32 cellular contexts compared by ENCODE assay signal in the genomic region with DNA sequence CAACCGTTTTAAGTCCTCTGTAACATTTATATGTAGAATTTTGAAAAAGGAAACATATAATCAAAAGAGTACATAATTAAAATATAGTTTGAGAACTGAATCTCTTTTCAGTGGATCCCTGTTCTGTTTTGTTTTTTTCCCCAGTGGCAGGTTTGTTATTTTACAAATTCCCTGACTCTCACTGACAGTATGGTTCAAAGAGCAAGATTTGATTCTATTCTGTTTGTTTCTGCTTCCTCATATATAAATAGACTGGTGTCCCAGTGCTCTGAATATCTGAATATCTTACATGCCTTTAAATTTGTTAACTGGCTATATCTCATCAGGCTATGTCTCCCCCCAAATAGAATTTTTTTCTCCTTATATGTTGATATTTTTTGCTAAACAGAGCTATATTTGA. TPM values are rescaled to one million over a fixed set of nuclear protein-coding genes. Genes with fewer than 3 reads are reported as not detected.
"Had no signal": no experiment of that assay in that cellular context is flagged by ENCODE, and none has a peak within 500 bp of the region (broad histone marks: within the 10 kb centered on the region; RNA-seq: fewer than 3 reads in every experiment).

No MANE protein-coding gene starts in this region.

- H3K9me3 ChIP-seq: ascending aorta, breast epithelium, colonic mucosa, esophagus squamous epithelium, gastroesophageal sphincter had no signal

- DNase-seq: activated CD4-positive, alpha-beta memory T cell treated with anti-CD3 and anti-CD28 coated beads, Interleukin-2, amount 10 ng/mL, durations not matched to agents 7 days and 5 days; activated CD4-positive, alpha-beta T cell treated with anti-CD3 and anti-CD28 coated beads for 36 hours; activated CD4-positive, alpha-beta T cell treated with anti-CD3 and anti-CD28 coated beads, Interleukin-2, amount 10 ng/mL, durations not matched to agents 7 days and 5 days; activated CD4-positive, alpha-beta T cell treated with anti-CD3 and anti-CD28 coated beads, Interleukin-2, amount 50 U/mL, for 4 hours; activated CD4-positive, CD25-positive, alpha-beta regulatory T cell; activated CD4-positive, CD25-positive, alpha-beta regulatory T cell treated with anti-CD3 and anti-CD28 coated beads, Interleukin-2, amount 50 U/mL, for 72 hours; activated CD8-positive, alpha-beta memory T cell treated with anti-CD3 and anti-CD28 coated beads, Interleukin-2, amount 50 U/mL, for 48 hours; activated gamma-delta T cell; activated naive CD4-positive, alpha-beta T cell; activated naive CD4-positive, alpha-beta T cell treated with anti-CD3 and anti-CD28 coated beads, Interleukin-2, amount 10 ng/mL, durations not matched to agents 7 days and 5 days; activated naive CD8-positive, alpha-beta T cell treated with anti-CD3 and anti-CD28 coated beads, Interleukin-2, amount 10 ng/mL, durations not matched to agents 7 days and 5 days; activated T-cell treated with anti-CD3 and anti-CD28 coated beads for 4 hours; activated T-cell treated with anti-CD3 and anti-CD28 coated beads, Interleukin-2, amount 50 U/mL, for 24 hours; activated T-cell treated with anti-CD3 and anti-CD28 coated beads, Interleukin-2, amount 50 U/mL, for 72 hours; central memory CD4-positive, alpha-beta T cell; cerebellar nuclear complex; colonic mucosa; effector CD8-positive, alpha-beta T cell; esophagus squamous epithelium; foreskin melanocyte had no signal

- H3K27me3 Mint-ChIP-seq: activated CD4-positive, alpha-beta memory T cell treated with anti-CD3 and anti-CD28 coated beads, Interleukin-2, amount 10 ng/mL, durations not matched to agents 7 days and 5 days; activated CD4-positive, alpha-beta T cell treated with anti-CD3 and anti-CD28 coated beads for 36 hours; activated CD4-positive, alpha-beta T cell treated with anti-CD3 and anti-CD28 coated beads, Interleukin-2, amount 10 ng/mL, durations not matched to agents 7 days and 5 days; activated T-cell treated with anti-CD3 and anti-CD28 coated beads, Interleukin-2, amount 50 U/mL, for 24 hours had no signal

- H3K4me1 Mint-ChIP-seq: activated CD4-positive, alpha-beta memory T cell treated with anti-CD3 and anti-CD28 coated beads, Interleukin-2, amount 10 ng/mL, durations not matched to agents 7 days and 5 days; activated CD4-positive, alpha-beta T cell treated with anti-CD3 and anti-CD28 coated beads for 36 hours; activated CD4-positive, alpha-beta T cell treated with anti-CD3 and anti-CD28 coated beads, Interleukin-2, amount 10 ng/mL, durations not matched to agents 7 days and 5 days; brain had no signal

- ATAC-seq: activated CD4-positive, alpha-beta T cell treated with anti-CD3 and anti-CD28 coated beads for 36 hours; activated naive CD4-positive, alpha-beta T cell treated with anti-CD3 and anti-CD28 coated beads, Interleukin-2, amount 50 U/mL, for 72 hours; activated T-cell treated with anti-CD3 and anti-CD28 coated beads, Interleukin-2, amount 50 U/mL, for 72 hours; gastroesophageal sphincter had no signal

- H3K9me3 Mint-ChIP-seq: activated CD4-positive, alpha-beta memory T cell treated with anti-CD3 and anti-CD28 coated beads, Interleukin-2, amount 10 ng/mL, durations not matched to agents 7 days and 5 days; activated CD4-positive, alpha-beta T cell treated with anti-CD3 and anti-CD28 coated beads, Interleukin-2, amount 10 ng/mL, durations not matched to agents 7 days and 5 days; activated naive CD4-positive, alpha-beta T cell treated with anti-CD3 and anti-CD28 coated beads, Interleukin-2, amount 10 ng/mL, durations not matched to agents 7 days and 5 days; activated naive CD4-positive, alpha-beta T cell treated with anti-CD3 and anti-CD28 coated beads, Interleukin-2, amount 50 U/mL, for 72 hours; activated naive CD8-positive, alpha-beta T cell treated with anti-CD3 and anti-CD28 coated beads, Interleukin-2, amount 10 ng/mL, durations not matched to agents 7 days and 5 days; activated T-cell treated with anti-CD3 and anti-CD28 coated beads, Interleukin-2, amount 50 U/mL, for 24 hours; activated T-cell treated with anti-CD3 and anti-CD28 coated beads, Interleukin-2, amount 50 U/mL, for 72 hours; brain had no signal

- H3K27ac ChIP-seq: ascending aorta, breast epithelium, cardiac muscle cell, colonic mucosa, epithelial cell of prostate, esophagus squamous epithelium, gastroesophageal sphincter had no signal

- H3K4me1 ChIP-seq: ascending aorta, breast epithelium, colonic mucosa, esophagus squamous epithelium, gastroesophageal sphincter had no signal

- FAIRE-seq: endometrium, endothelial cell of umbilical vein had no signal

- H3K4me3 ChIP-seq: ascending aorta, breast epithelium, cardiac muscle cell, colonic mucosa, esophagus squamous epithelium, gastroesophageal sphincter had no signal

- H3K36me3 ChIP-seq: ascending aorta, breast epithelium, cardiac muscle cell, colonic mucosa, esophagus squamous epithelium, gastroesophageal sphincter had no signal

- H3K27ac Mint-ChIP-seq: activated CD4-positive, alpha-beta memory T cell treated with anti-CD3 and anti-CD28 coated beads, Interleukin-2, amount 10 ng/mL, durations not matched to agents 7 days and 5 days; activated CD4-positive, alpha-beta T cell treated with anti-CD3 and anti-CD28 coated beads for 36 hours; activated naive CD4-positive, alpha-beta T cell treated with anti-CD3 and anti-CD28 coated beads, Interleukin-2, amount 10 ng/mL, durations not matched to agents 7 days and 5 days; activated naive CD4-positive, alpha-beta T cell treated with anti-CD3 and anti-CD28 coated beads, Interleukin-2, amount 50 U/mL, for 72 hours; activated naive CD8-positive, alpha-beta T cell treated with anti-CD3 and anti-CD28 coated beads, Interleukin-2, amount 10 ng/mL, durations not matched to agents 7 days and 5 days; activated T-cell treated with anti-CD3 and anti-CD28 coated beads, Interleukin-2, amount 50 U/mL, for 24 hours; activated T-cell treated with anti-CD3 and anti-CD28 coated beads, Interleukin-2, amount 50 U/mL, for 72 hours; brain had no signal

- H3K4me3 Mint-ChIP-seq: activated CD4-positive, alpha-beta memory T cell treated with anti-CD3 and anti-CD28 coated beads, Interleukin-2, amount 10 ng/mL, durations not matched to agents 7 days and 5 days; activated CD4-positive, alpha-beta T cell treated with anti-CD3 and anti-CD28 coated beads for 36 hours; activated CD4-positive, alpha-beta T cell treated with anti-CD3 and anti-CD28 coated beads, Interleukin-2, amount 10 ng/mL, durations not matched to agents 7 days and 5 days; activated naive CD4-positive, alpha-beta T cell treated with anti-CD3 and anti-CD28 coated beads, Interleukin-2, amount 10 ng/mL, durations not matched to agents 7 days and 5 days; activated naive CD8-positive, alpha-beta T cell treated with anti-CD3 and anti-CD28 coated beads, Interleukin-2, amount 10 ng/mL, durations not matched to agents 7 days and 5 days; activated T-cell treated with anti-CD3 and anti-CD28 coated beads, Interleukin-2, amount 50 U/mL, for 24 hours; activated T-cell treated with anti-CD3 and anti-CD28 coated beads, Interleukin-2, amount 50 U/mL, for 72 hours; brain had no signal

- H3K27me3 ChIP-seq: ascending aorta, breast epithelium, cardiac muscle cell, colonic mucosa, esophagus squamous epithelium, gastroesophageal sphincter had no signal

- H3K36me3 Mint-ChIP-seq: activated naive CD4-positive, alpha-beta T cell treated with anti-CD3 and anti-CD28 coated beads, Interleukin-2, amount 10 ng/mL, durations not matched to agents 7 days and 5 days; activated naive CD4-positive, alpha-beta T cell treated with anti-CD3 and anti-CD28 coated beads, Interleukin-2, amount 50 U/mL, for 72 hours; activated naive CD8-positive, alpha-beta T cell treated with anti-CD3 and anti-CD28 coated beads, Interleukin-2, amount 10 ng/mL, durations not matched to agents 7 days and 5 days; brain had no signal

RNA-seq across cellular contexts. Expression of a gene that starts 16.6 kb away (rescaled TPM):
- total RNA-seq: activated CD4-positive, alpha-beta memory T cell treated with anti-CD3 and anti-CD28 coated beads, Interleukin-2, amount 10 ng/mL, durations not matched to agents 7 days and 5 days; activated CD4-positive, alpha-beta T cell treated with anti-CD3 and anti-CD28 coated beads for 36 hours; activated CD4-positive, alpha-beta T cell treated with anti-CD3 and anti-CD28 coated beads, Interleukin-2, amount 10 ng/mL, durations not matched to agents 7 days and 5 days; activated naive CD4-positive, alpha-beta T cell treated with anti-CD3 and anti-CD28 coated beads, Interleukin-2, amount 50 U/mL, for 72 hours; activated naive CD8-positive, alpha-beta T cell treated with anti-CD3 and anti-CD28 coated beads, Interleukin-2, amount 10 ng/mL, durations not matched to agents 7 days and 5 days; activated T-cell treated with anti-CD3 and anti-CD28 coated beads, Interleukin-2, amount 50 U/mL, for 72 hours; ascending aorta; cardiac muscle cell; fibroblast of lung; gastroesophageal sphincter; glomerular endothelial cell; T-helper 1 cell treated with Interleukin-12 subunit alpha and Interleukin-12 subunit beta and Interleukin-4 antibody, amounts not matched to agents 30 ng/mL and 1 ng/mL, for 36 hours had no signal
- polyA plus RNA-seq: cardiac muscle cell, fibroblast of lung had no signal
